Comparison of ENCODE assay signal across 22 cellular contexts in genomic region chr6:13600036-13600435, GRCh38.
"Had no signal": no experiment of that assay in that cellular context is flagged by ENCODE, and none has a peak within 500 bp of the region (broad histone marks: within the 10 kb centered on the region; RNA-seq: fewer than 3 reads in every experiment).

No MANE protein-coding gene starts in this region.

- H3K27me3 ChIP-seq: dorsolateral prefrontal cortex, esophagus muscularis mucosa, foreskin keratinocyte, gastroesophageal sphincter, heart left ventricle, hepatocyte, left lung had no signal

- FAIRE-seq: colon, endothelial cell of umbilical vein, frontal cortex had no signal

- H2AFZ ChIP-seq: hepatocyte had no signal

- H3K79me2 ChIP-seq: hepatocyte had no signal

- DNase-seq: dermis blood vessel endothelial cell; dorsolateral prefrontal cortex; effector CD4-positive, alpha-beta T cell; effector memory CD4-positive, alpha-beta T cell; foreskin keratinocyte; heart left ventricle; hypothalamus; immature natural killer cell; islet precursor cell; left cardiac atrium; left lung; left ventricle myocardium superior; lower lobe of right lung; mesendoderm; midbrain had no signal

- H3K4me1 ChIP-seq: esophagus muscularis mucosa, foreskin keratinocyte, gastroesophageal sphincter, heart left ventricle, left lung, lower lobe of right lung had no signal

- H3K4me2 ChIP-seq: hepatocyte had no signal

- H3K9me3 ChIP-seq: esophagus muscularis mucosa, gastroesophageal sphincter, heart left ventricle, left lung, lower lobe of right lung had no signal

- H3K4me3 Mint-ChIP-seq: immature natural killer cell had no signal

- H3K9me3 Mint-ChIP-seq: immature natural killer cell had no signal

- H3K27ac ChIP-seq: coronary artery, dorsolateral prefrontal cortex, esophagus muscularis mucosa, foreskin keratinocyte, gastroesophageal sphincter, heart left ventricle, hepatocyte, left lung, lower lobe of right lung had no signal

- ATAC-seq: foreskin keratinocyte, gastroesophageal sphincter, heart left ventricle, left cardiac atrium, left lung, left ventricle myocardium superior, lower lobe of right lung had no signal

- H3K4me3 ChIP-seq: coronary artery, dorsolateral prefrontal cortex, esophagus muscularis mucosa, gastroesophageal sphincter, heart left ventricle, hepatocyte, left lung, lower lobe of right lung had no signal
